23 cellular contexts compared by ENCODE assay signal in the genomic region with DNA sequence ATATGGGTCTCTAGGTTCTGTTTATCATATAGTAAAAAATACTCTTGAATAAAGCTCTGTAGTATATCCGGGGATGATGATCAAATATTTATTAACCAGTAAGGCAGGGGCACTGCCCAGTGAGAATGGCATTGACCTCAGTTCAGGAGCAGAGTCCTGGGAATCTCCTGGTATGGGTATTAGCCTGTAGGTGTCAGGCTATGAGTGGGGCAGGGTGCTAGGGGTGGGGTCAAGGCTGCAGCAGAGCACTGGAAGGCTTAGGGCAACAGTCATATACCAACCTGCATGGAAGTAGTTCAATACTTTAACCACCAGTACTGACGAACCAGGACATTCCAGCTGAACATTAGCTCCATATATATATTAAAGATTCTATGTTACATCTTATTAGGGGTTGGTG.
"Had no signal": no experiment of that assay in that cellular context is flagged by ENCODE, and none has a peak within 500 bp of the region (broad histone marks: within the 10 kb centered on the region; RNA-seq: fewer than 3 reads in every experiment).

No MANE protein-coding gene starts in this region.

- FAIRE-seq: RCC 7860 had no signal

- H3K27me3 ChIP-seq: MG63, SJSA1 had no signal

- H3K36me3 ChIP-seq: MG63, SJSA1 had no signal

- DNase-seq: Karpas-422, KG1, MG63, NCI-H1092, NCI-H1105 treated with DMSO at 0.1 percent for 48 hours, NCI-H1417 treated with DMSO at 0.1 percent for 48 hours, NCI-H146, NCI-H1694 treated with DMSO at 0.1 percent for 48 hours, NCI-H1930, NCI-H2081, NCI-H2107, NCI-H446, NCI-H510A, NCI-H524 treated with DMSO at 0.1 percent for 48 hours, NCI-H69, NCI-H774, Right ventricle myocardium superior, RPMI8226, SIG-M5, SW 1271 had no signal

- H3K9me3 ChIP-seq: MG63, SJSA1 had no signal

- H3K4me3 ChIP-seq: MG63, SJSA1, SK-N-MC had no signal

- H3K27ac ChIP-seq: SJSA1, SK-N-MC had no signal

- H3K4me1 ChIP-seq: SJSA1 had no signal
